ENCODE assay signal across 14 cellular contexts in the genomic region with DNA sequence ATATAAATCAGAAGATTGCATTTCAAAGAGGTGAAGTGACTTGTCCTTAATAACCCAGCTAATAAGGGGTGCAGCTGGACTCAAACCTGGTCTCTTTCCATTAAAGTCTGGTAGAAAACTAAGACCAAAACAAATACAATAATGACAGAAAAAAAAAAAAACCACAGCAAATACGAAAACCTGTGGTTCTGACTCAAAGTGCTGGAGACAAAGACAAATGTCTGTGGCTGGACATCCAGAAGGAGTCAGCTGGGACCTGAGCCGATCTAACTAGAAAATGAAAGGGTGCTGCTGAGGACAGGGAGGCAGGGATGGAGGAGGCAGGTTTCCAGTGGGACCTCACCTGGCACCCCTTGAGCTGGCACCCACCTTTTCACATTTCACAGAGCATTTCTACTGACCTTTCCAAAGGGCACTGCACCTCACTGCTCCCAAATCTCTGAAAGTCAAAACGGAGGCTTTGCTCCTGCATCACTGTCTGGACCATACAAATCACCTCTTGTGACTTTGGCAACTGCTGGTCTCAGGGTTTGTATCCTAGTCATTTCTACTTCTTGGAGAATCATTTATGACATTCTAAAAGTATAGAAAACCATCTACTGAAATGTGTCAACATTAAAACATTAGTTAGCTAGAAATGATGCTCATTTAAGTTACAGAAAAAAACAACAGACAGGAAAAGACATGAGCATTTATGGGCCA.
DNase-seq lines count a peak whose midpoint lies in the region; ATAC-seq and TF ChIP-seq lines count a peak whose summit lies in the region.
"Had no signal": no experiment of that assay in that cellular context is flagged by ENCODE, and none has a peak within 500 bp of the region (broad histone marks: within the 10 kb centered on the region; RNA-seq: fewer than 3 reads in every experiment).

No MANE protein-coding gene starts in this region.

- no peaks in the 10 kb centered on the region for H3K36me3 Mint-ChIP-seq in activated CD4-positive, alpha-beta memory T cell treated with anti-CD3 and anti-CD28 coated beads for 36 hours
- H3K36me3 Mint-ChIP-seq in activated CD4-positive, alpha-beta memory T cell treated with anti-CD3 and anti-CD28 coated beads, Interleukin-2, amount 10 ng/mL, durations not matched to agents 7 days and 5 days (ENCODE audit: low read depth): peaks cover 5% of the 10 kb centered on the region
- no peaks in the 10 kb centered on the region for H3K36me3 Mint-ChIP-seq in activated T-helper 1 cell treated with anti-CD3 and anti-CD28 coated beads, Interleukin-12 subunit alpha, Interleukin-12 subunit beta, Interleukin-2, Interleukin-4 antibody, amounts not matched to agents 30 ng/mL and 10 ng/mL and 1 ng/mL, durations not matched to agents 14 hours and 24 hours and 36 hours (ENCODE audit: low read depth)
- H3K36me3 Mint-ChIP-seq: CD8-positive, alpha-beta T cell had no signal

- H3K36me3 ChIP-seq in mucosa of descending colon (ENCODE audit: low read depth): no peaks in the 10 kb centered on the region

- peak overlapping the region; percentile 11 for H3K27ac Mint-ChIP-seq in activated CD4-positive, alpha-beta memory T cell treated with anti-CD3 and anti-CD28 coated beads for 36 hours
- no peak overlapping the region for H3K27ac Mint-ChIP-seq in activated CD4-positive, alpha-beta memory T cell treated with anti-CD3 and anti-CD28 coated beads, Interleukin-2, amount 10 ng/mL, durations not matched to agents 7 days and 5 days
- H3K27ac Mint-ChIP-seq in activated T-helper 1 cell treated with anti-CD3 and anti-CD28 coated beads, Interleukin-12 subunit alpha, Interleukin-12 subunit beta, Interleukin-2, Interleukin-4 antibody, amounts not matched to agents 30 ng/mL and 10 ng/mL and 1 ng/mL, durations not matched to agents 14 hours and 24 hours and 36 hours: peak overlapping the region; percentile 16
- H3K27ac Mint-ChIP-seq: CD8-positive, alpha-beta T cell had no signal

- POLR2A ChIA-PET in activated CD4-positive, alpha-beta memory T cell treated with anti-CD3 and anti-CD28 coated beads for 36 hours (lab: Charles Lee): interaction anchor here (1.1 to 2.5 kb wide), 2 partner anchors 9 to 10 kb away, joined by 4 to 10 read pairs; no protein-coding TSS in a partner anchor
- POLR2A ChIA-PET in activated CD4-positive, alpha-beta memory T cell treated with anti-CD3 and anti-CD28 coated beads, Interleukin-2, amount 10 ng/mL, durations not matched to agents 7 days and 5 days (lab: Charles Lee): interaction anchor here (1.5 to 11.5 kb wide), 4 partner anchors 9 to 62 kb away, joined by 8 to 83 read pairs (median 11); a partner anchor contains a TSS
- POLR2A ChIA-PET in GM10248 (lab: Yijun Ruan, JAX): no interaction called here

- H3K4me3 ChIP-seq in mucosa of descending colon: no peak overlapping the region
- H3K4me3 ChIP-seq: A549 had no signal

- no peak overlapping the region for H3K4me3 Mint-ChIP-seq in activated CD4-positive, alpha-beta memory T cell treated with anti-CD3 and anti-CD28 coated beads for 36 hours
- H3K4me3 Mint-ChIP-seq in activated CD4-positive, alpha-beta memory T cell treated with anti-CD3 and anti-CD28 coated beads, Interleukin-2, amount 10 ng/mL, durations not matched to agents 7 days and 5 days: no peak overlapping the region
- H3K4me3 Mint-ChIP-seq in activated T-helper 1 cell treated with anti-CD3 and anti-CD28 coated beads, Interleukin-12 subunit alpha, Interleukin-12 subunit beta, Interleukin-2, Interleukin-4 antibody, amounts not matched to agents 30 ng/mL and 10 ng/mL and 1 ng/mL, durations not matched to agents 14 hours and 24 hours and 36 hours: no peak overlapping the region
- H3K4me3 Mint-ChIP-seq: CD8-positive, alpha-beta T cell had no signal

- CTCF ChIA-PET in activated CD4-positive, alpha-beta memory T cell treated with anti-CD3 and anti-CD28 coated beads for 36 hours (lab: Charles Lee): interaction anchor here (0.9 to 2.4 kb wide), 4 partner anchors 9 to 39 kb away, joined by 3 to 8 read pairs (median 6); no protein-coding TSS in a partner anchor
- CTCF ChIA-PET in activated CD4-positive, alpha-beta memory T cell treated with anti-CD3 and anti-CD28 coated beads, Interleukin-2, amount 10 ng/mL, durations not matched to agents 7 days and 5 days (lab: Charles Lee): interaction anchor here (0.6 to 2.7 kb wide), 7 partner anchors 9 to 804 kb away, joined by 3 to 11 read pairs (median 3); no protein-coding TSS in a partner anchor
- CTCF ChIA-PET in GM10248 (lab: Yijun Ruan, JAX): interaction anchor here (1.2 to 60.7 kb wide), 4 partner anchors 0 to 425 kb away, joined by 3 to 1428 read pairs (median 716); a partner anchor contains a TSS

- intact Hi-C loops in activated CD4-positive, alpha-beta memory T cell treated with anti-CD3 and anti-CD28 coated beads for 36 hours (cut with micrococcal nuclease): loop anchor here (1.0 kb wide), 1 partner anchor 10 kb away; no protein-coding TSS in a partner anchor
- intact Hi-C loops in activated T-helper 1 cell treated with anti-CD3 and anti-CD28 coated beads, Interleukin-12 subunit alpha, Interleukin-12 subunit beta, Interleukin-2, Interleukin-4 antibody, amounts not matched to agents 30 ng/mL and 10 ng/mL and 1 ng/mL, durations not matched to agents 14 hours and 24 hours and 36 hours (cut with micrococcal nuclease): no loop called here
- intact Hi-C loops in mucosa of descending colon (cut with DNase I, micrococcal nuclease): no loop called here

- no peaks in the 10 kb centered on the region for H3K27me3 Mint-ChIP-seq in activated CD4-positive, alpha-beta memory T cell treated with anti-CD3 and anti-CD28 coated beads for 36 hours
- no peaks in the 10 kb centered on the region for H3K27me3 Mint-ChIP-seq in activated CD4-positive, alpha-beta memory T cell treated with anti-CD3 and anti-CD28 coated beads, Interleukin-2, amount 10 ng/mL, durations not matched to agents 7 days and 5 days
- H3K27me3 Mint-ChIP-seq in activated T-helper 1 cell treated with anti-CD3 and anti-CD28 coated beads, Interleukin-12 subunit alpha, Interleukin-12 subunit beta, Interleukin-2, Interleukin-4 antibody, amounts not matched to agents 30 ng/mL and 10 ng/mL and 1 ng/mL, durations not matched to agents 14 hours and 24 hours and 36 hours (ENCODE audit: insufficient read depth): no peaks in the 10 kb centered on the region

- ATAC-seq in mucosa of descending colon: no peak
- ATAC-seq: A549; CD8-positive, alpha-beta T cell; Panc1 had no signal

- TF ChIP-seq CTCF in GM10248 (IDR thresholded peaks at IDR 0.05; ENCODE audit: control extremely low read depth, extremely low read depth, low read depth, missing control alignments) (no peak), mucosa of descending colon (IDR thresholded peaks at IDR 0.05) (no peak)

- no peaks in the 10 kb centered on the region for H3K9me3 ChIP-seq in mucosa of descending colon
- H3K9me3 ChIP-seq: A549 had no signal

- peaks cover 3% of the 10 kb centered on the region for H3K4me1 ChIP-seq in mucosa of descending colon (ENCODE audit: low read depth)
- H3K4me1 ChIP-seq: A549 had no signal

- peaks cover 37% of the 10 kb centered on the region for H3K4me1 Mint-ChIP-seq in activated CD4-positive, alpha-beta memory T cell treated with anti-CD3 and anti-CD28 coated beads for 36 hours (ENCODE audit: low read depth)
- peaks cover 54% of the 10 kb centered on the region for H3K4me1 Mint-ChIP-seq in activated CD4-positive, alpha-beta memory T cell treated with anti-CD3 and anti-CD28 coated beads, Interleukin-2, amount 10 ng/mL, durations not matched to agents 7 days and 5 days
- peaks cover 62% of the 10 kb centered on the region for H3K4me1 Mint-ChIP-seq in activated T-helper 1 cell treated with anti-CD3 and anti-CD28 coated beads, Interleukin-12 subunit alpha, Interleukin-12 subunit beta, Interleukin-2, Interleukin-4 antibody, amounts not matched to agents 30 ng/mL and 10 ng/mL and 1 ng/mL, durations not matched to agents 14 hours and 24 hours and 36 hours (ENCODE audit: low read depth)

- no peak for DNase-seq in activated CD4-positive, alpha-beta memory T cell treated with anti-CD3 and anti-CD28 coated beads for 36 hours
- DNase-seq in activated CD4-positive, alpha-beta memory T cell treated with anti-CD3 and anti-CD28 coated beads, Interleukin-2, amount 10 ng/mL, durations not matched to agents 7 days and 5 days: no peak
- DNase-seq in HCEC 1CT: peak; percentile 56
- no peak for DNase-seq in activated T-helper 1 cell treated with anti-CD3 and anti-CD28 coated beads, Interleukin-12 subunit alpha, Interleukin-12 subunit beta, Interleukin-2, Interleukin-4 antibody, amounts not matched to agents 30 ng/mL and 10 ng/mL and 1 ng/mL, durations not matched to agents 14 hours and 24 hours and 36 hours (ENCODE audit: low spot score)
- peak; percentile 65 for DNase-seq in renal cortical epithelial cell (ENCODE audit: low read depth)
- DNase-seq in GM10248 (ENCODE audit: extremely low spot score): no peak
- no peak for DNase-seq in mucosa of descending colon
- no peak for DNase-seq in 8988T
- DNase-seq: CD8-positive, alpha-beta T cell; NCI-H1930; NCI-H526; stimulated activated CD4-positive, alpha-beta T cell treated with anti-CD3 and anti-CD28 coated beads, Interleukin-4, amount 100 ng/mL, for 1 hour had no signal

- peaks cover 3% of the 10 kb centered on the region for H3K9me3 Mint-ChIP-seq in activated CD4-positive, alpha-beta memory T cell treated with anti-CD3 and anti-CD28 coated beads for 36 hours
- H3K9me3 Mint-ChIP-seq in activated CD4-positive, alpha-beta memory T cell treated with anti-CD3 and anti-CD28 coated beads, Interleukin-2, amount 10 ng/mL, durations not matched to agents 7 days and 5 days: no peaks in the 10 kb centered on the region
- H3K9me3 Mint-ChIP-seq in activated T-helper 1 cell treated with anti-CD3 and anti-CD28 coated beads, Interleukin-12 subunit alpha, Interleukin-12 subunit beta, Interleukin-2, Interleukin-4 antibody, amounts not matched to agents 30 ng/mL and 10 ng/mL and 1 ng/mL, durations not matched to agents 14 hours and 24 hours and 36 hours: no peaks in the 10 kb centered on the region
- H3K9me3 Mint-ChIP-seq: CD8-positive, alpha-beta T cell had no signal

Comparison
In these comparisons a context has a peak if more than half of its experiments do, and no peak if none do; other contexts are left out.
1. DNase-seq: peak in HCEC 1CT (single experiment) and renal cortical epithelial cell (single experiment); none in activated CD4-positive, alpha-beta memory T cell treated with anti-CD3 and anti-CD28 coated beads for 36 hours (single experiment), activated CD4-positive, alpha-beta memory T cell treated with anti-CD3 and anti-CD28 coated beads, Interleukin-2, amount 10 ng/mL, durations not matched to agents 7 days and 5 days (single experiment), activated T-helper 1 cell treated with anti-CD3 and anti-CD28 coated beads, Interleukin-12 subunit alpha, Interleukin-12 subunit beta, Interleukin-2, Interleukin-4 antibody, amounts not matched to agents 30 ng/mL and 10 ng/mL and 1 ng/mL, durations not matched to agents 14 hours and 24 hours and 36 hours (single experiment), GM10248 (single experiment), mucosa of descending colon (0 of 3) and 8988T (single experiment).